8 cellular contexts compared by ENCODE assay signal in the genomic region with DNA sequence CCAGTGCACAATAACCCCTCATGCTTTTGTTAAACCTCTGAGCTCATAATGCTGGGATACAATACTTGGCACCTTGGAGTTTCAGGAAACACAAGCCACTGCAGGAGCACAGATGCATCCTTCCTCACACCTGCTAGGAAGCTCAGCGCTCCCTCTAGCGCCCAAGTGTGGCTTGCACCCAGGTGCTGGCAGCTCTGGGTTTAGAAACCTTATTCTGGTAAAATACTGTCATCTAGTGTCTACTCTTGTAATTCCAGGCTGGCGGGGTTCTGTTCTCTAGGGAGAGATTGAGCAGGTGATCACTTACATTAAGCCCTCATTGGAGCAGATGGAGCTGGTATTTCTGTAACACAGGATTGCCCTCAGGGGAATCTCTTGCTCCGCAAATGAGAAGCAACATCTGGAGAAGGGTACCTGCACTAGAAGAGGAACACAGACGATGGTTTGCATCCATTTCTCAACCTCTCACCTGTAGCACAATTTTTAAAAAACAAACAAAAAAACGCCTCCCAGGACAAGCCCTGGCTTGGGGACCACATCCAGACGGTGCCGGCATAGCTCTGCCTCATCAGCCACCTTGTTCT.
DNase-seq lines count a peak whose midpoint lies in the region; ATAC-seq and TF ChIP-seq lines count a peak whose summit lies in the region.

No MANE protein-coding gene starts in this region.

- H3K4me3 ChIP-seq in GM12865 (ENCODE audit: low read depth, low read length), result no peak overlapping the region

- no peaks in the 10 kb centered on the region for H3K36me3 Mint-ChIP-seq in effector memory CD8-positive, alpha-beta T cell (ENCODE audit: insufficient read depth)

- DNase-seq in GM12865 (ENCODE audit: low read depth) (peak; percentile 91), NCI-H526 (lab: John Stamatoyannopoulos, UW) (peak; percentile 89 to 96), medulla oblongata (ENCODE audit: extremely low spot score) (peak; percentile 87)
- peak; percentile 84 to 86 for DNase-seq in activated CD4-positive, alpha-beta T cell treated with anti-CD3 and anti-CD28 coated beads, Interleukin-2, amount 50 U/mL, for 48 hours
- peak; percentile 20 to 38 (median 25) for DNase-seq in effector memory CD8-positive, alpha-beta T cell
- DNase-seq in stimulated activated CD8-positive, alpha-beta memory T cell treated with anti-CD3 and anti-CD28 coated beads, Interleukin-15, amount 100 ng/mL, for 4 hours (ENCODE audit: low read depth in 2 of 2), result peak; percentile 6 to 8

- peak; percentile 59 for ATAC-seq in HG03565 (IDR thresholded peaks at IDR 0.05; ENCODE audit: unreplicated experiment)
- peak; percentile 61 for ATAC-seq in effector memory CD8-positive, alpha-beta T cell (replicated peaks)
- no peak for ATAC-seq in HG02610 (IDR thresholded peaks at IDR 0.05; ENCODE audit: unreplicated experiment)

- TF ChIP-seq CTCF in GM12865 (IDR thresholded peaks at IDR 0.05; ENCODE audit: insufficient read depth, low read depth, low read length, missing control alignments), result peak; percentile 100

- no peak overlapping the region for H3K27ac Mint-ChIP-seq in effector memory CD8-positive, alpha-beta T cell

- H3K4me1 Mint-ChIP-seq in effector memory CD8-positive, alpha-beta T cell (ENCODE audit: low read depth in 2 of 2), result no peaks in the 10 kb centered on the region

- H3K4me3 Mint-ChIP-seq in effector memory CD8-positive, alpha-beta T cell, result no peak overlapping the region

- no peaks in the 10 kb centered on the region for H3K9me3 Mint-ChIP-seq in effector memory CD8-positive, alpha-beta T cell

- H3K27me3 Mint-ChIP-seq in effector memory CD8-positive, alpha-beta T cell, result peaks cover 20 to 74% of the 10 kb centered on the region in 2 donors

Comparison
In these comparisons a context has a peak if more than half of its experiments do, and no peak if none do; other contexts are left out.
1. DNase-seq: peak in every context shown above with its lines; median percentile 92 in NCI-H526; 91 in GM12865; 87 in medulla oblongata; 85 in activated CD4-positive, alpha-beta T cell treated with anti-CD3 and anti-CD28 coated beads, Interleukin-2, amount 50 U/mL, for 48 hours; 25 in effector memory CD8-positive, alpha-beta T cell; 7 in stimulated activated CD8-positive, alpha-beta memory T cell treated with anti-CD3 and anti-CD28 coated beads, Interleukin-15, amount 100 ng/mL, for 4 hours.